Comparison of ENCODE assay signal across 2 cellular contexts in the genomic region with DNA sequence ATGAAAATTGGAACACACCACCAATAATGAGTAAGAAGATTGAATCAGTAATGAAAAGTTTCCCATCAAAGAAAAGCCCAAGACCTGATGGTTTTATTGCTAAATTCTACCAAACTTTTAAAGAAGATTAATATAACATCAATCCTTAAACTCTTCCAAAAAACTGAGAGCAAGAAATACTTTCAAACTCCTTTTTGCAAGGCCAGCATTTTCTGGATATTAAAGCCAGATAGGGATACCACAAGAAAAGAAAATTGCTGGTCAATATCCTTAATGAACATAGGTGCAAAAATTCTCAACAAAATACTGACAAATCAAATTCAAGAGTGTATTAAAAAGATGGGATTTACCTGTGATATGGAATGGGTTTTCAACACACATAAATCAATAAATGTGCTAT.
TF ChIP-seq lines count a peak whose summit lies in the region.

No MANE protein-coding gene starts in this region.

TF ChIP-seq in HepG2, 621 proteins besides CTCF, POLR2A, EP300 and RAD21:
- TF ChIP-seq MLXIP (CRISPR knock-in tag; IDR thresholded peaks at IDR 0.05; ENCODE audit: borderline replicate concordance) (no peak), MAFF (IDR thresholded peaks at IDR 0.05; ENCODE audit: low read depth, low read length) (peak; percentile 82), MAFK (conservative IDR thresholded peaks at IDR 0.05 in 1 of 2, IDR thresholded peaks at IDR 0.05 in 1 of 2; ENCODE audit: low read length in 2 of 2) (peak; percentile 67 to 86; a peak in 3 of 4 replicates), GABPA (IDR thresholded peaks at IDR 0.05; ENCODE audit: low read depth, low read length) (no peak), GABPA (CRISPR knock-in tag; IDR thresholded peaks at IDR 0.05; ENCODE audit: low read depth) (no peak), MXD1 (CRISPR knock-in tag; IDR thresholded peaks at IDR 0.05) (no peak)

TF ChIP-seq in K562, 482 proteins besides CTCF, POLR2A, EP300 and RAD21 (continued from another document):
- TF ChIP-seq, protein P1, sequence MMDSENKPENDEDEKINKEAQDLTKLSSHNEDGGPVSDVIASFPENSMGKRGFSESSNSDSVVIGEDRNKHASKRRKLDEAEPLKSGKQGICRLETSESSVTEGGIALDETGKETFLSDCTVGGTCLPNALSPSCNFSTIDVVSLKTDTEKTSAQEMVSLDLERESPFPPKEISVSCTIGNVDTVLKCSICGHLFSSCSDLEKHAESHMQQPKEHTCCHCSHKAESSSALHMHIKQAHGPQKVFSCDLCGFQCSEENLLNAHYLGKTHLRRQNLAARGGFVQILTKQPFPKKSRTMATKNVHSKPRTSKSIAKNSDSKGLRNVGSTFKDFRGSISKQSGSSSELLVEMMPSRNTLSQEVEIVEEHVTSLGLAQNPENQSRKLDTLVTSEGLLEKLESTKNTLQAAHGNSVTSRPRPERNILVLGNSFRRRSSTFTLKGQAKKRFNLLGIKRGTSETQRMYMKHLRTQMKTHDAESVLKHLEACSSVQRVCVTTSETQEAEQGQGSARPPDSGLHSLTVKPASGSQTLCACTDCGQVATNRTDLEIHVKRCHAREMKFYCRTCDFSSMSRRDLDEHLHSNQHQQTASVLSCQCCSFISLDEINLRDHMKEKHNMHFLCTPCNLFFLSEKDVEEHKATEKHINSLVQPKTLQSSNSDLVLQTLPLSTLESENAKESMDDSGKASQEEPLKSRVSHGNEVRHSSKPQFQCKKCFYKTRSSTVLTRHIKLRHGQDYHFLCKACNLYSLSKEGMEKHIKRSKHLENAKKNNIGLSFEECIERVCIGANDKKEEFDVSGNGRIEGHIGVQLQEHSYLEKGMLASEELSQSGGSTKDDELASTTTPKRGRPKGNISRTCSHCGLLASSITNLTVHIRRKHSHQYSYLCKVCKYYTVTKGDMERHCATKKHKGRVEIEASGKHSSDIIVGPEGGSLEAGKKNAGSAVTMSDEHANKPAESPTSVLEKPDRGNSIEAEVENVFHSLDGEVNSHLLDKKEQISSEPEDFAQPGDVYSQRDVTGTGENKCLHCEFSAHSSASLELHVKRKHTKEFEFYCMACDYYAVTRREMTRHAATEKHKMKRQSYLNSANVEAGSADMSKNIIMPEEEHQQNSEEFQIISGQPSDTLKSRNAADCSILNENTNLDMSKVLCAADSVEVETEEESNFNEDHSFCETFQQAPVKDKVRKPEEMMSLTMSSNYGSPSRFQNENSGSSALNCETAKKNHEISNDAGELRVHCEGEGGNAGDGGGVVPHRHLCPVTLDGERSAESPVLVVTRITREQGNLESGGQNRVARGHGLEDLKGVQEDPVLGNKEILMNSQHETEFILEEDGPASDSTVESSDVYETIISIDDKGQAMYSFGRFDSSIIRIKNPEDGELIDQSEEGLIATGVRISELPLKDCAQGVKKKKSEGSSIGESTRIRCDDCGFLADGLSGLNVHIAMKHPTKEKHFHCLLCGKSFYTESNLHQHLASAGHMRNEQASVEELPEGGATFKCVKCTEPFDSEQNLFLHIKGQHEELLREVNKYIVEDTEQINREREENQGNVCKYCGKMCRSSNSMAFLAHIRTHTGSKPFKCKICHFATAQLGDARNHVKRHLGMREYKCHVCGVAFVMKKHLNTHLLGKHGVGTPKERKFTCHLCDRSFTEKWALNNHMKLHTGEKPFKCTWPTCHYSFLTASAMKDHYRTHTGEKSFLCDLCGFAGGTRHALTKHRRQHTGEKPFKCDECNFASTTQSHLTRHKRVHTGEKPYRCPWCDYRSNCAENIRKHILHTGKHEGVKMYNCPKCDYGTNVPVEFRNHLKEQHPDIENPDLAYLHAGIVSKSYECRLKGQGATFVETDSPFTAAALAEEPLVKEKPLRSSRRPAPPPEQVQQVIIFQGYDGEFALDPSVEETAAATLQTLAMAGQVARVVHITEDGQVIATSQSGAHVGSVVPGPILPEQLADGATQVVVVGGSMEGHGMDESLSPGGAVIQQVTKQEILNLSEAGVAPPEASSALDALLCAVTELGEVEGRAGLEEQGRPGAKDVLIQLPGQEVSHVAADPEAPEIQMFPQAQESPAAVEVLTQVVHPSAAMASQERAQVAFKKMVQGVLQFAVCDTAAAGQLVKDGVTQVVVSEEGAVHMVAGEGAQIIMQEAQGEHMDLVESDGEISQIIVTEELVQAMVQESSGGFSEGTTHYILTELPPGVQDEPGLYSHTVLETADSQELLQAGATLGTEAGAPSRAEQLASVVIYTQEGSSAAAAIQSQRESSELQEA (IDR thresholded peaks at IDR 0.05; ENCODE audit: low read depth): no peak
- no peak for TF ChIP-seq ZNF696 (CRISPR knock-in tag; conservative IDR thresholded peaks at IDR 0.05)
- TF ChIP-seq ETS2 (tag; IDR thresholded peaks at IDR 0.05; ENCODE audit: borderline replicate concordance, poor library complexity, severe bottlenecking): no peak
- TF ChIP-seq ZNF586 (CRISPR knock-in tag; conservative IDR thresholded peaks at IDR 0.05): no peak
- TF ChIP-seq TSHZ1 (CRISPR knock-in tag; IDR thresholded peaks at IDR 0.05): no peak
- TF ChIP-seq HMGN3 (IDR thresholded peaks at IDR 0.05; ENCODE audit: borderline replicate concordance, extremely low read depth, insufficient read length, low read depth, low read length): no peak
- TF ChIP-seq, protein P2, sequence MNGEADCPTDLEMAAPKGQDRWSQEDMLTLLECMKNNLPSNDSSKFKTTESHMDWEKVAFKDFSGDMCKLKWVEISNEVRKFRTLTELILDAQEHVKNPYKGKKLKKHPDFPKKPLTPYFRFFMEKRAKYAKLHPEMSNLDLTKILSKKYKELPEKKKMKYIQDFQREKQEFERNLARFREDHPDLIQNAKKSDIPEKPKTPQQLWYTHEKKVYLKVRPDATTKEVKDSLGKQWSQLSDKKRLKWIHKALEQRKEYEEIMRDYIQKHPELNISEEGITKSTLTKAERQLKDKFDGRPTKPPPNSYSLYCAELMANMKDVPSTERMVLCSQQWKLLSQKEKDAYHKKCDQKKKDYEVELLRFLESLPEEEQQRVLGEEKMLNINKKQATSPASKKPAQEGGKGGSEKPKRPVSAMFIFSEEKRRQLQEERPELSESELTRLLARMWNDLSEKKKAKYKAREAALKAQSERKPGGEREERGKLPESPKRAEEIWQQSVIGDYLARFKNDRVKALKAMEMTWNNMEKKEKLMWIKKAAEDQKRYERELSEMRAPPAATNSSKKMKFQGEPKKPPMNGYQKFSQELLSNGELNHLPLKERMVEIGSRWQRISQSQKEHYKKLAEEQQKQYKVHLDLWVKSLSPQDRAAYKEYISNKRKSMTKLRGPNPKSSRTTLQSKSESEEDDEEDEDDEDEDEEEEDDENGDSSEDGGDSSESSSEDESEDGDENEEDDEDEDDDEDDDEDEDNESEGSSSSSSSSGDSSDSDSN (IDR thresholded peaks at IDR 0.05; ENCODE audit: borderline replicate concordance in 1 of 2, low read depth in 2 of 2, low read length in 2 of 2): no peak
- peak; percentile 19; the same call in 1 of the 2 replicates for TF ChIP-seq MAFF (IDR thresholded peaks at IDR 0.05; ENCODE audit: low read length)
- no peak for TF ChIP-seq ZNF24 (IDR thresholded peaks at IDR 0.05)
- no peak for TF ChIP-seq HIVEP1 (CRISPR knock-in tag; IDR thresholded peaks at IDR 0.05)
- peak; percentile 19; the same call in 1 of the 2 replicates for TF ChIP-seq MAFK (IDR thresholded peaks at IDR 0.05; ENCODE audit: low read length)
- TF ChIP-seq, protein P3, sequence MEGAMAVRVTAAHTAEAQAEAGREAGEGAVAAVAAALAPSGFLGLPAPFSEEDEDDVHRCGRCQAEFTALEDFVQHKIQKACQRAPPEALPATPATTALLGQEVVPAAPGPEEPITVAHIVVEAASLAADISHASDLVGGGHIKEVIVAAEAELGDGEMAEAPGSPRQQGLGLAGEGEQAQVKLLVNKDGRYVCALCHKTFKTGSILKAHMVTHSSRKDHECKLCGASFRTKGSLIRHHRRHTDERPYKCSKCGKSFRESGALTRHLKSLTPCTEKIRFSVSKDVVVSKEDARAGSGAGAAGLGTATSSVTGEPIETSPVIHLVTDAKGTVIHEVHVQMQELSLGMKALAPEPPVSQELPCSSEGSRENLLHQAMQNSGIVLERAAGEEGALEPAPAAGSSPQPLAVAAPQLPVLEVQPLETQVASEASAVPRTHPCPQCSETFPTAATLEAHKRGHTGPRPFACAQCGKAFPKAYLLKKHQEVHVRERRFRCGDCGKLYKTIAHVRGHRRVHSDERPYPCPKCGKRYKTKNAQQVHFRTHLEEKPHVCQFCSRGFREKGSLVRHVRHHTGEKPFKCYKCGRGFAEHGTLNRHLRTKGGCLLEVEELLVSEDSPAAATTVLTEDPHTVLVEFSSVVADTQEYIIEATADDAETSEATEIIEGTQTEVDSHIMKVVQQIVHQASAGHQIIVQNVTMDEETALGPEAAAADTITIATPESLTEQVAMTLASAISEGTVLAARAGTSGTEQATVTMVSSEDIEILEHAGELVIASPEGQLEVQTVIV (CRISPR knock-in tag; IDR thresholded peaks at IDR 0.05; ENCODE audit: borderline replicate concordance): no peak
- TF ChIP-seq, protein P4, sequence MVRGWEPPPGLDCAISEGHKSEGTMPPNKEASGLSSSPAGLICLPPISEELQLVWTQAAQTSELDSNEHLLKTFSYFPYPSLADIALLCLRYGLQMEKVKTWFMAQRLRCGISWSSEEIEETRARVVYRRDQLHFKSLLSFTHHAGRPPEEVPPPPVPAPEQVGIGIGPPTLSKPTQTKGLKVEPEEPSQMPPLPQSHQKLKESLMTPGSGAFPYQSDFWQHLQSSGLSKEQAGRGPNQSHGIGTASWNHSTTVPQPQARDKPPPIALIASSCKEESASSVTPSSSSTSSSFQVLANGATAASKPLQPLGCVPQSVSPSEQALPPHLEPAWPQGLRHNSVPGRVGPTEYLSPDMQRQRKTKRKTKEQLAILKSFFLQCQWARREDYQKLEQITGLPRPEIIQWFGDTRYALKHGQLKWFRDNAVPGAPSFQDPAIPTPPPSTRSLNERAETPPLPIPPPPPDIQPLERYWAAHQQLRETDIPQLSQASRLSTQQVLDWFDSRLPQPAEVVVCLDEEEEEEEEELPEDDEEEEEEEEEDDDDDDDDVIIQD (CRISPR knock-in tag; IDR thresholded peaks at IDR 0.05): no peak
- TF ChIP-seq ZNF445 (CRISPR knock-in tag; IDR thresholded peaks at IDR 0.05; ENCODE audit: low read depth): no peak
- no peak for TF ChIP-seq ETV1 (tag; conservative IDR thresholded peaks at IDR 0.05; ENCODE audit: low read depth)
